Comparison of ENCODE assay signal across 16 cellular contexts in genomic region chr5:159609359-159609758, GRCh38.
DNase-seq lines count a peak whose midpoint lies in the region; ATAC-seq lines count a peak whose summit lies in the region.
"Had no signal": no experiment of that assay in that cellular context is flagged by ENCODE, and none has a peak within 500 bp of the region (broad histone marks: within the 10 kb centered on the region; RNA-seq: fewer than 3 reads in every experiment).

No MANE protein-coding gene starts in this region.

- H3K27ac Mint-ChIP-seq in activated naive CD4-positive, alpha-beta T cell treated with anti-CD3 and anti-CD28 coated beads, Interleukin-2, amount 50 U/mL, for 24 hours: peak overlapping the region; percentile 41
- H3K27ac Mint-ChIP-seq in activated naive CD4-positive, alpha-beta T cell treated with anti-CD3 and anti-CD28 coated beads, Interleukin-2, amount 50 U/mL, for 72 hours: no peak overlapping the region
- H3K27ac Mint-ChIP-seq: B cell; CD4-positive, alpha-beta T cell; HFFc6; IgD-negative memory B cell had no signal

- H3K4me1 Mint-ChIP-seq in activated naive CD4-positive, alpha-beta T cell treated with anti-CD3 and anti-CD28 coated beads, Interleukin-2, amount 50 U/mL, for 24 hours: peaks cover 36% of the 10 kb centered on the region
- H3K4me1 Mint-ChIP-seq: B cell, IgD-negative memory B cell had no signal

- H3K36me3 Mint-ChIP-seq in activated naive CD4-positive, alpha-beta T cell treated with anti-CD3 and anti-CD28 coated beads, Interleukin-2, amount 50 U/mL, for 24 hours: peaks cover 2% of the 10 kb centered on the region
- no peaks in the 10 kb centered on the region for H3K36me3 Mint-ChIP-seq in activated naive CD4-positive, alpha-beta T cell treated with anti-CD3 and anti-CD28 coated beads, Interleukin-2, amount 50 U/mL, for 72 hours
- H3K36me3 Mint-ChIP-seq: IgD-negative memory B cell had no signal

- H3K27me3 Mint-ChIP-seq in activated naive CD4-positive, alpha-beta T cell treated with anti-CD3 and anti-CD28 coated beads, Interleukin-2, amount 50 U/mL, for 24 hours: peaks cover 4% of the 10 kb centered on the region
- H3K27me3 Mint-ChIP-seq: IgD-negative memory B cell had no signal

- no peaks in the 10 kb centered on the region for H3K9me3 Mint-ChIP-seq in activated naive CD4-positive, alpha-beta T cell treated with anti-CD3 and anti-CD28 coated beads, Interleukin-2, amount 50 U/mL, for 24 hours
- peaks cover 0 to 3% of the 10 kb centered on the region in 2 donors for H3K9me3 Mint-ChIP-seq in activated naive CD4-positive, alpha-beta T cell treated with anti-CD3 and anti-CD28 coated beads, Interleukin-2, amount 50 U/mL, for 72 hours
- H3K9me3 Mint-ChIP-seq: CD4-positive, alpha-beta T cell; HFFc6 had no signal

- ATAC-seq in activated naive CD4-positive, alpha-beta T cell treated with anti-CD3 and anti-CD28 coated beads, Interleukin-2, amount 50 U/mL, for 72 hours: no peak
- ATAC-seq in GM19023 (IDR thresholded peaks at IDR 0.05; ENCODE audit: unreplicated experiment): no peak
- ATAC-seq in GM19324 (IDR thresholded peaks at IDR 0.05; ENCODE audit: low FRiP score, unreplicated experiment): no peak
- ATAC-seq: GM12878 had no signal

- DNase-seq in activated naive CD4-positive, alpha-beta T cell treated with anti-CD3 and anti-CD28 coated beads, Interleukin-2, amount 50 U/mL, for 72 hours (ENCODE audit: low spot score in 2 of 2): no peak
- DNase-seq in OCI-M1 (lab: John Stamatoyannopoulos, UW): peak; percentile 14
- peak; percentile 37 for DNase-seq in fibroblast of gingiva (ENCODE audit: low read depth)
- DNase-seq in GF-D8 (lab: John Stamatoyannopoulos, UW): no peak
- DNase-seq: 8988T; C1 segment of cervical spinal cord; Calu3; CD4-positive, alpha-beta T cell; DMS 273 treated with DMSO at 0.1 percent for 48 hours; HFFc6 had no signal

- no peak overlapping the region for H3K4me3 Mint-ChIP-seq in activated naive CD4-positive, alpha-beta T cell treated with anti-CD3 and anti-CD28 coated beads, Interleukin-2, amount 50 U/mL, for 24 hours
- H3K4me3 Mint-ChIP-seq: B cell; CD4-positive, alpha-beta T cell; HFFc6; IgD-negative memory B cell had no signal

Comparison
In these comparisons a context has a peak if more than half of its experiments do, and no peak if none do; other contexts are left out.
1. DNase-seq: peak in OCI-M1 (single experiment) and fibroblast of gingiva (single experiment); none in activated naive CD4-positive, alpha-beta T cell treated with anti-CD3 and anti-CD28 coated beads, Interleukin-2, amount 50 U/mL, for 72 hours (0 of 2) and GF-D8 (single experiment).